15 cellular contexts compared by ENCODE assay signal in the genomic region with DNA sequence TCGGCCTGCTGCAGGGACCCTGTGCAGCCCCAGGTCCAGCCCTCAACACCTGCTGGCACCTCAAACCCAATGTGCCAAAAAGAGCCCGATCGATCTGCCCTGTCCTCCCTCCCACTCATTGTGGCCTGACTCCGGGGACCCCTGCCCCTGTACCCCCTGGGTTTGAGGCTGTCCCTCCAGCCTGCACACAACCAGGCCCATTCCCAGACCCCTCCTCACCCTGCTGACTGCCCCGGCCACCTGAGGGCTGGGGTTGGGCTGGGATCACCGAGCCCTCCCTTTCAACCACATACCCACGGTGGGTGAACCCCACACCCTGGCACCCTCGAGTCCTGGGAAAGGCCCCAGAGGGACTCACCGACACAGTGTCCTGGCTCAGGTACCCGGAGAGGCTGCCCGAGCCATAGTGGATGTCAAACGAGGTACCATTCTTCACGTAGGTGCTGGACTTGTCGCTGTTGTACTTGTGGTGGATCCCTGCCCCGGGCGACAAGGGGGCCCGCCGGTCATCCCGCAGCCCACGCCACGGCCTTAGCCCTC. TPM values are rescaled to one million over a fixed set of nuclear protein-coding genes. Genes with fewer than 3 reads are reported as not detected.
A peak's percentile ranks its signal among the peaks of the same experiment; 100 is the strongest.
DNase-seq lines count a peak whose midpoint lies in the region; ATAC-seq, FAIRE-seq and TF ChIP-seq lines count a peak whose summit lies in the region.
"Had no signal": no experiment of that assay in that cellular context is flagged by ENCODE, and none has a peak within 500 bp of the region (broad histone marks: within the 10 kb centered on the region; RNA-seq: fewer than 3 reads in every experiment).

No MANE protein-coding gene starts in this region.

- H2AFZ ChIP-seq in HepG2 (ENCODE audit: low read length) (no peak overlapping the region), MM.1S (ENCODE audit: low read length) (no peak overlapping the region)

- intact Hi-C loops in HepG2 (cut with micrococcal nuclease; ENCODE audit: unreplicated experiment) (no loop called here), body of pancreas (cut with DNase I) (no loop called here)

- peak overlapping the region; percentile 70 for H3K4me3 Mint-ChIP-seq in activated CD4-positive, alpha-beta T cell treated with anti-CD3 and anti-CD28 coated beads, Interleukin-2, amount 10 ng/mL, durations not matched to agents 7 days and 5 days
- peak overlapping the region; percentile 68 for H3K4me3 Mint-ChIP-seq in activated naive CD4-positive, alpha-beta T cell treated with anti-CD3 and anti-CD28 coated beads, Interleukin-2, amount 50 U/mL, for 24 hours
- H3K4me3 Mint-ChIP-seq: WTC11 had no signal

- H3K79me2 ChIP-seq in HepG2 (ENCODE audit: insufficient read depth, low read length) (peaks cover 9% of the 10 kb centered on the region), MM.1S (ENCODE audit: low read length) (peaks cover 17% of the 10 kb centered on the region)

- no peaks in the 10 kb centered on the region for H3K9me2 ChIP-seq in MM.1S (replicated peaks; ENCODE audit: insufficient read depth, low read length)

- peaks cover 12% of the 10 kb centered on the region for H4K20me1 ChIP-seq in HepG2 (ENCODE audit: insufficient read depth, low read length)
- no peaks in the 10 kb centered on the region for H4K20me1 ChIP-seq in MM.1S (ENCODE audit: insufficient read depth, low read length)

- H3K36me3 ChIP-seq in HepG2 (replicated peaks in 1 of 2; ENCODE audit: control insufficient read depth in 1 of 2, insufficient read depth in 2 of 2, low read length in 2 of 2) = peaks cover 25 to 36% of the 10 kb centered on the region in 2 experiments; a peak in 4 of 5 replicates
- peaks cover 0 to 69% (median 57%) of the 10 kb centered on the region in 5 donors for H3K36me3 ChIP-seq in subcutaneous abdominal adipose tissue (ENCODE audit: control insufficient read depth in 5 of 5, insufficient read depth in 5 of 5, low read length in 5 of 5)
- peaks cover 27 to 28% of the 10 kb centered on the region in 2 donors for H3K36me3 ChIP-seq in body of pancreas (replicated peaks in 1 of 2; ENCODE audit: insufficient read depth in 1 of 2, low read depth in 2 of 2)
- H3K36me3 ChIP-seq in MM.1S (replicated peaks; ENCODE audit: insufficient read depth, low read length) = no peaks in the 10 kb centered on the region
- H3K36me3 ChIP-seq: HAP-1 had no signal

- H3K27ac ChIP-seq in HepG2 (ENCODE audit: extremely low read length, insufficient read depth, low read length) (no peak overlapping the region), subcutaneous abdominal adipose tissue (ENCODE audit: low read depth, low read length) (peak overlapping the region; percentile 90), body of pancreas (no peak overlapping the region), MM.1S (ENCODE audit: low read length) (no peak overlapping the region)
- H3K27ac ChIP-seq: prostate gland had no signal

- H3K9ac ChIP-seq in HepG2 (ENCODE audit: insufficient read depth, low read depth, low read length) (no peak overlapping the region), subcutaneous abdominal adipose tissue (ENCODE audit: low read length in 5 of 5) (peak overlapping the region in 1 of 5 donors; percentile 87), MM.1S (ENCODE audit: low read length) (no peak overlapping the region)

- TF ChIP-seq POLR2A in HepG2 (IDR thresholded peaks at IDR 0.05; ENCODE audit: insufficient read depth in 1 of 2, low read depth in 2 of 2, low read length in 2 of 2) (no peak), body of pancreas (IDR thresholded peaks at IDR 0.05) (no peak)

- DNase-seq in activated CD4-positive, alpha-beta T cell treated with anti-CD3 and anti-CD28 coated beads, Interleukin-2, amount 10 ng/mL, durations not matched to agents 7 days and 5 days = no peak
- no peak for DNase-seq in activated CD4-positive, alpha-beta T cell treated with anti-CD3 and anti-CD28 coated beads for 48 hours
- DNase-seq in HepG2 (ENCODE audit: low spot score) (no peak), body of pancreas (no peak), SHP77 (lab: John Stamatoyannopoulos, UW) (no peak), MM.1S (no peak)
- DNase-seq: mammary epithelial cell, NCI-H1417, NCI-H526 treated with DMSO at 0.1 percent for 48 hours had no signal

- TF ChIP-seq EP300 in HepG2 (IDR thresholded peaks at IDR 0.05; ENCODE audit: low read depth in 2 of 2, low read length in 2 of 2) (no peak), HepG2 (CRISPR knock-in tag; IDR thresholded peaks at IDR 0.05; ENCODE audit: borderline replicate concordance) (no peak)

- no peak for FAIRE-seq in HepG2 (lab: Jason Lieb, UNC)
- FAIRE-seq: A549 had no signal

- in situ Hi-C loops in HepG2 (cut with HindIII; ENCODE audit: extremely low pct_ligation_motif_present, low pct_unique_long_range_greater_than_20kb) = no loop called here

- TF ChIP-seq CTCF in HepG2 (CRISPR knock-in tag; IDR thresholded peaks at IDR 0.05) (no peak), body of pancreas (IDR thresholded peaks at IDR 0.05) (no peak), MM.1S (IDR thresholded peaks at IDR 0.05; ENCODE audit: low read length) (no peak)

- H3K4me1 Mint-ChIP-seq in activated CD4-positive, alpha-beta T cell treated with anti-CD3 and anti-CD28 coated beads, Interleukin-2, amount 10 ng/mL, durations not matched to agents 7 days and 5 days = peaks cover 69% of the 10 kb centered on the region
- peaks cover 68% of the 10 kb centered on the region for H3K4me1 Mint-ChIP-seq in activated naive CD4-positive, alpha-beta T cell treated with anti-CD3 and anti-CD28 coated beads, Interleukin-2, amount 50 U/mL, for 24 hours
- H3K4me1 Mint-ChIP-seq: WTC11 had no signal

- H3F3A ChIP-seq in MM.1S (ENCODE audit: insufficient read depth, low read length) = no peaks in the 10 kb centered on the region

- H3K4me2 ChIP-seq in HepG2 (ENCODE audit: low read depth, low read length) (no peak overlapping the region), MM.1S (ENCODE audit: low read depth, low read length) (no peak overlapping the region)
- H3K4me2 ChIP-seq: A549 had no signal

- WGBS in HepG2 (ENCODE audit: low lambda C conversion rate) = 98% methylated on average over 7 of the region's 21 CpGs
- 73 to 85% methylated on average over 4 to 11 of the region's 21 CpGs for WGBS in body of pancreas, 2 donors

- no TSS peak for BruUV-seq in HepG2 (replicated peaks; lab: Mats Ljungman, UMichigan)

- peaks cover 39% of the 10 kb centered on the region for H3K36me3 Mint-ChIP-seq in activated CD4-positive, alpha-beta T cell treated with anti-CD3 and anti-CD28 coated beads, Interleukin-2, amount 10 ng/mL, durations not matched to agents 7 days and 5 days (ENCODE audit: low read depth)
- no peaks in the 10 kb centered on the region for H3K36me3 Mint-ChIP-seq in activated naive CD4-positive, alpha-beta T cell treated with anti-CD3 and anti-CD28 coated beads, Interleukin-2, amount 50 U/mL, for 24 hours
- H3K36me3 Mint-ChIP-seq: WTC11 had no signal

- POLR2A ChIA-PET in activated CD4-positive, alpha-beta T cell treated with anti-CD3 and anti-CD28 coated beads, Interleukin-2, amount 10 ng/mL, durations not matched to agents 7 days and 5 days (lab: Charles Lee) = no interaction called here
- POLR2A ChIA-PET in HepG2 (lab: Yijun Ruan, JAX) = no interaction called here

- H3K9me3 ChIP-seq in HepG2 (ENCODE audit: low read length) (no peaks in the 10 kb centered on the region), subcutaneous abdominal adipose tissue (ENCODE audit: control insufficient read depth in 5 of 5, low read length in 5 of 5) (no peaks in the 10 kb centered on the region), body of pancreas (no peaks in the 10 kb centered on the region), MM.1S (replicated peaks; ENCODE audit: insufficient read depth, low read length) (no peaks in the 10 kb centered on the region)
- H3K9me3 ChIP-seq: A549, HAP-1, prostate gland had no signal

- H3K4me1 ChIP-seq in HepG2 (ENCODE audit: insufficient read depth, low read length) (peaks cover 31% of the 10 kb centered on the region), subcutaneous abdominal adipose tissue (ENCODE audit: control insufficient read depth in 5 of 5, insufficient read depth in 5 of 5, low read length in 5 of 5) (peaks cover 10 to 90% (median 80%) of the 10 kb centered on the region in 5 donors), body of pancreas (peaks cover 47% of the 10 kb centered on the region), MM.1S (ENCODE audit: low read length) (0 out of 2 replicates have a peak, but pooled peaks cover 5% of the 10 kb centered on the region)

- peak overlapping the region; percentile 93 for H3K27ac Mint-ChIP-seq in activated CD4-positive, alpha-beta T cell treated with anti-CD3 and anti-CD28 coated beads, Interleukin-2, amount 10 ng/mL, durations not matched to agents 7 days and 5 days
- H3K27ac Mint-ChIP-seq in activated naive CD4-positive, alpha-beta T cell treated with anti-CD3 and anti-CD28 coated beads, Interleukin-2, amount 50 U/mL, for 24 hours = peak overlapping the region; percentile 30
- H3K27ac Mint-ChIP-seq: WTC11 had no signal

- ATAC-seq in HepG2 = no peak
- no peak for ATAC-seq in body of pancreas
- ATAC-seq: A549, WTC11 had no signal

- no peak overlapping the region for H3K4me3 ChIP-seq in HepG2 (replicated peaks in 1 of 3; ENCODE audit: insufficient read depth in 1 of 3, low read depth in 2 of 3, low read length in 3 of 3)
- H3K4me3 ChIP-seq in subcutaneous abdominal adipose tissue (ENCODE audit: low read depth in 1 of 5, low read length in 5 of 5) = no peak overlapping the region
- no peak overlapping the region for H3K4me3 ChIP-seq in body of pancreas
- H3K4me3 ChIP-seq in MM.1S (ENCODE audit: low read length) = no peak overlapping the region
- H3K4me3 ChIP-seq: A549, HAP-1, prostate gland had no signal

- TF ChIP-seq RAD21 in HepG2 (CRISPR knock-in tag; IDR thresholded peaks at IDR 0.05) = no peak

- H3K9me3 Mint-ChIP-seq in activated CD4-positive, alpha-beta T cell treated with anti-CD3 and anti-CD28 coated beads, Interleukin-2, amount 10 ng/mL, durations not matched to agents 7 days and 5 days = no peaks in the 10 kb centered on the region
- H3K9me3 Mint-ChIP-seq in activated naive CD4-positive, alpha-beta T cell treated with anti-CD3 and anti-CD28 coated beads, Interleukin-2, amount 50 U/mL, for 24 hours = no peaks in the 10 kb centered on the region
- H3K9me3 Mint-ChIP-seq: WTC11 had no signal

- H3K27me3 Mint-ChIP-seq in activated CD4-positive, alpha-beta T cell treated with anti-CD3 and anti-CD28 coated beads, Interleukin-2, amount 10 ng/mL, durations not matched to agents 7 days and 5 days = no peaks in the 10 kb centered on the region
- no peaks in the 10 kb centered on the region for H3K27me3 Mint-ChIP-seq in activated naive CD4-positive, alpha-beta T cell treated with anti-CD3 and anti-CD28 coated beads, Interleukin-2, amount 50 U/mL, for 24 hours

- no peaks in the 10 kb centered on the region for H3K27me3 ChIP-seq in HepG2 (ENCODE audit: control insufficient read depth in 1 of 2, insufficient read depth in 2 of 2, low read length in 2 of 2)
- no peaks in the 10 kb centered on the region for H3K27me3 ChIP-seq in subcutaneous abdominal adipose tissue (ENCODE audit: control insufficient read depth in 5 of 5, insufficient read depth in 4 of 5, low read length in 5 of 5)
- H3K27me3 ChIP-seq in body of pancreas = no peaks in the 10 kb centered on the region
- no peaks in the 10 kb centered on the region for H3K27me3 ChIP-seq in MM.1S (replicated peaks; ENCODE audit: insufficient read depth, low read length)

- CTCF ChIA-PET in activated CD4-positive, alpha-beta T cell treated with anti-CD3 and anti-CD28 coated beads, Interleukin-2, amount 10 ng/mL, durations not matched to agents 7 days and 5 days (lab: Charles Lee) = interaction anchor here (0.6 to 1.4 kb wide), 3 partner anchors 8 to 69 kb away, joined by 3 to 9 read pairs (median 4); no protein-coding TSS in a partner anchor
- CTCF ChIA-PET in HepG2 (lab: Yijun Ruan, JAX; ENCODE audit: low intra/inter-chr PET ratio, low total read pairs) = no interaction called here

RNA-seq across cellular contexts. Expression of a gene that starts 5.0 kb away (rescaled TPM):
- total RNA-seq in activated CD4-positive, alpha-beta T cell treated with anti-CD3 and anti-CD28 coated beads, Interleukin-2, amount 10 ng/mL, durations not matched to agents 7 days and 5 days = 100 to 1,000 TPM; 140 to 154 TPM
- total RNA-seq in HepG2 (2016; rRNA removed; fragmentation: Illumina TruSeq; extraction: Trizol) = 41.6 and 143 TPM in 2 replicates
- 27.5 and 30.2 TPM in 2 replicates for total RNA-seq in HepG2 (2016; cell fraction: cytosol; rRNA removed; fragmentation: Illumina TruSeq; extraction: Trizol; ENCODE audit: low read depth)
- 34.4 and 150 TPM in 2 replicates for total RNA-seq in HepG2 (2016; cell fraction: insoluble cytoplasmic fraction; rRNA removed; fragmentation: Illumina TruSeq; extraction: Trizol)
- total RNA-seq in HepG2 (2016; cell fraction: membrane; rRNA removed; fragmentation: Illumina TruSeq; extraction: Trizol) = 48.5 and 49.5 TPM in 2 replicates
- 148 and 175 TPM in 2 replicates for total RNA-seq in HepG2 (2016; cell fraction: nucleus; rRNA removed; fragmentation: Illumina TruSeq; extraction: Trizol)
- 230 and 408 TPM in 2 replicates for polyA plus RNA-seq in HepG2 (2011; rRNA removed)
- polyA plus RNA-seq in HepG2 (2011; cell fraction: cytosol; rRNA removed) = 243 and 281 TPM in 2 replicates
- polyA plus RNA-seq in HepG2 (2011; cell fraction: nucleus; rRNA removed) = 384 and 418 TPM in 2 replicates
- 353 and 402 TPM in 2 replicates for polyA plus RNA-seq in HepG2 (2012)
- polyA plus RNA-seq in HepG2 (2016; cell fraction: cytosol; fragmentation: Illumina TruSeq; extraction: Trizol; ENCODE audit: low read depth) = 52.6 and 53.6 TPM in 2 replicates
- 67.0 and 91.4 TPM in 2 replicates for polyA plus RNA-seq in HepG2 (2016; cell fraction: insoluble cytoplasmic fraction; fragmentation: Illumina TruSeq; extraction: Trizol; ENCODE audit: low read depth)
- polyA plus RNA-seq in HepG2 (2016; cell fraction: membrane; fragmentation: Illumina TruSeq; extraction: Trizol; ENCODE audit: low read depth) = 63.0 and 71.7 TPM in 2 replicates
- polyA plus RNA-seq in HepG2 (2016; cell fraction: nucleus; fragmentation: Illumina TruSeq; extraction: Trizol; ENCODE audit: insufficient read depth, low read depth) = 389 and 405 TPM in 2 replicates
- polyA minus RNA-seq in HepG2 (2011; rRNA and poly(A)+ RNA removed; ENCODE audit: low replicate concordance) = 165 and 658 TPM in 2 replicates
- 233 and 311 TPM in 2 replicates for polyA minus RNA-seq in HepG2 (2011; cell fraction: cytosol; rRNA and poly(A)+ RNA removed)
- polyA minus RNA-seq in HepG2 (2011; cell fraction: nucleus; rRNA and poly(A)+ RNA removed) = 60.6 and 93.4 TPM in 2 replicates
- 100 to 1,000 TPM; 214 to 255 TPM for total RNA-seq in body of pancreas

RNA-seq across cellular contexts. Expression of a gene that starts 8.3 kb away (rescaled TPM):
- 1 to 10 TPM in 1 of 2 experiments, under 1 TPM in 1; 0.96 to 1.3 TPM for total RNA-seq in activated CD4-positive, alpha-beta T cell treated with anti-CD3 and anti-CD28 coated beads, Interleukin-2, amount 10 ng/mL, durations not matched to agents 7 days and 5 days
- total RNA-seq in HepG2 (2016; rRNA removed; fragmentation: Illumina TruSeq; extraction: Trizol) = 0.09 TPM in 1 of 2 replicates, not detected in the other
- total RNA-seq in HepG2 (2016; cell fraction: cytosol; rRNA removed; fragmentation: Illumina TruSeq; extraction: Trizol; ENCODE audit: low read depth) = not detected in 2 replicates
- total RNA-seq in HepG2 (2016; cell fraction: insoluble cytoplasmic fraction; rRNA removed; fragmentation: Illumina TruSeq; extraction: Trizol) = not detected in 2 replicates
- not detected in 2 replicates for total RNA-seq in HepG2 (2016; cell fraction: membrane; rRNA removed; fragmentation: Illumina TruSeq; extraction: Trizol)
- total RNA-seq in HepG2 (2016; cell fraction: nucleus; rRNA removed; fragmentation: Illumina TruSeq; extraction: Trizol) = not detected in 2 replicates
- 0.13 and 0.22 TPM in 2 replicates for polyA plus RNA-seq in HepG2 (2011; rRNA removed)
- 0.08 and 0.11 TPM in 2 replicates for polyA plus RNA-seq in HepG2 (2011; cell fraction: cytosol; rRNA removed)
- polyA plus RNA-seq in HepG2 (2011; cell fraction: nucleus; rRNA removed) = 1.8 and 2.5 TPM in 2 replicates
- polyA plus RNA-seq in HepG2 (2012) = 0.47 and 1.3 TPM in 2 replicates
- not detected in 2 replicates for polyA plus RNA-seq in HepG2 (2016; cell fraction: cytosol; fragmentation: Illumina TruSeq; extraction: Trizol; ENCODE audit: low read depth)
- polyA plus RNA-seq in HepG2 (2016; cell fraction: insoluble cytoplasmic fraction; fragmentation: Illumina TruSeq; extraction: Trizol; ENCODE audit: low read depth) = not detected in 2 replicates
- not detected in 2 replicates for polyA plus RNA-seq in HepG2 (2016; cell fraction: membrane; fragmentation: Illumina TruSeq; extraction: Trizol; ENCODE audit: low read depth)
- polyA plus RNA-seq in HepG2 (2016; cell fraction: nucleus; fragmentation: Illumina TruSeq; extraction: Trizol; ENCODE audit: insufficient read depth, low read depth) = not detected in 2 replicates
- 0.28 and 0.44 TPM in 2 replicates for polyA minus RNA-seq in HepG2 (2011; rRNA and poly(A)+ RNA removed; ENCODE audit: low replicate concordance)
- not detected in 2 replicates for polyA minus RNA-seq in HepG2 (2011; cell fraction: cytosol; rRNA and poly(A)+ RNA removed)
- polyA minus RNA-seq in HepG2 (2011; cell fraction: nucleus; rRNA and poly(A)+ RNA removed) = 1.0 and 1.6 TPM in 2 replicates
- under 1 TPM in 1 of 2 donors, not detected in 1; 0.26 TPM for total RNA-seq in body of pancreas
